In genomic region chr2:113328572-113328971, GRCh38 we compare ENCODE assay signal across 8 cellular contexts. TPM values are rescaled to one million over a fixed set of nuclear protein-coding genes. Genes with fewer than 3 reads are reported as not detected.
DNase-seq lines count a peak whose midpoint lies in the region; ATAC-seq, FAIRE-seq and TF ChIP-seq lines count a peak whose summit lies in the region.
"Not testable (repeated sequence)": the region's sequence is repeated elsewhere in the genome, so short reads cannot be mapped to it uniquely, and the experiment has no call there.

No MANE protein-coding gene starts in this region.

- H3K4ac ChIP-seq in IMR-90 (ENCODE audit: low read depth, low read length): not testable (repeated sequence)

- not testable (repeated sequence) for TF ChIP-seq EP300 in A549 (IDR thresholded peaks at IDR 0.05)

- H2BK20ac ChIP-seq in IMR-90 (ENCODE audit: low read depth, low read length): not testable (repeated sequence)

- BruUV-seq in IMR-90 (replicated peaks; lab: Mats Ljungman, UMichigan): not testable (repeated sequence)

- intact Hi-C loops in IMR-90 (cut with micrococcal nuclease): not testable (repeated sequence)

- not testable (repeated sequence) for H2BK5ac ChIP-seq in IMR-90 (ENCODE audit: low read depth, low read length, poor library complexity, severe bottlenecking)

- peak; percentile 3 to 11; a peak in 2 of 6 replicates for ATAC-seq in A549
- not testable (repeated sequence) for ATAC-seq in IMR-90 (ENCODE audit: low read depth)
- peak; percentile 24 to 53 for ATAC-seq in activated naive CD4-positive, alpha-beta T cell treated with anti-CD3 and anti-CD28 coated beads, Interleukin-2, amount 50 U/mL, for 72 hours

- H3K9me3 Mint-ChIP-seq in activated naive CD4-positive, alpha-beta T cell treated with anti-CD3 and anti-CD28 coated beads, Interleukin-2, amount 50 U/mL, for 72 hours: not testable (repeated sequence)

- not testable (repeated sequence) for H2AK9ac ChIP-seq in IMR-90 (replicated peaks; ENCODE audit: low read depth, low read length, poor library complexity)

- not testable (repeated sequence) for H2BK120ac ChIP-seq in IMR-90 (ENCODE audit: low read depth, low read length)

- H3K79me1 ChIP-seq in IMR-90 (ENCODE audit: low read depth in 1 of 2, low read length in 2 of 2): not testable (repeated sequence)

- peak overlapping the region; percentile 66 for H3K4me2 ChIP-seq in A549
- not testable (repeated sequence) for H3K4me2 ChIP-seq in IMR-90 (ENCODE audit: low read depth, low read length)

- TF ChIP-seq POLR2A in A549 (IDR thresholded peaks at IDR 0.05; ENCODE audit: low read length); IMR-90 (IDR thresholded peaks at IDR 0.05; ENCODE audit: low read depth, low read length): not testable (repeated sequence)

- not testable (repeated sequence) for H3K36me3 Mint-ChIP-seq in activated naive CD4-positive, alpha-beta T cell treated with anti-CD3 and anti-CD28 coated beads, Interleukin-2, amount 50 U/mL, for 72 hours

- H3K4me3 ChIP-seq in A549: peak overlapping the region; percentile 6; the same call in 1 of the 3 replicates
- H3K4me3 ChIP-seq in IMR-90 (ENCODE audit: insufficient read depth, low read depth, low read length); esophagus (ENCODE audit: low read depth in 1 of 2, low read length in 2 of 2): not testable (repeated sequence)

- H4K91ac ChIP-seq in IMR-90 (ENCODE audit: insufficient read depth, low read depth, low read length): not testable (repeated sequence)

- POLR2A ChIA-PET in A549 (lab: Yijun Ruan, JAX): interaction anchor here (0.6 to 0.9 kb wide), 2 partner anchors 45 to 53 kb away, joined by 3 to 6 read pairs; no protein-coding TSS in a partner anchor
- POLR2A ChIA-PET in IMR-90 (lab: Charles Lee; ENCODE audit: unreplicated experiment): not testable (repeated sequence)

- dilution Hi-C loops in IMR-90 (cut with HindIII; ENCODE audit: low sequenced_read_pairs, unreplicated experiment): not testable (repeated sequence)

- H3K9me3 ChIP-seq in A549; IMR-90 (ENCODE audit: control insufficient read depth, insufficient read depth, low read length); esophagus (ENCODE audit: control insufficient read depth in 2 of 2, insufficient read depth in 1 of 2, low read depth in 1 of 2, low read length in 1 of 2): not testable (repeated sequence)

- TF ChIP-seq RAD21 in A549 (conservative IDR thresholded peaks at IDR 0.05 in 1 of 2, IDR thresholded peaks at IDR 0.05 in 1 of 2); IMR-90 (IDR thresholded peaks at IDR 0.05; ENCODE audit: low read length): not testable (repeated sequence)

- WGBS in A549 (ENCODE audit: missing lambda C conversion rate): 8% methylated on average over 1 of the region's 1 CpG
- WGBS in IMR-90 (ENCODE audit: extremely low coverage in 2 of 2, insufficient read length in 1 of 2), 2 experiments: no CpG with 5 or more reads among the region's 1 CpG
- WGBS in esophagus, 2 donors: 77 to 83% methylated on average over 1 of the region's 1 CpG

- not testable (repeated sequence) for FAIRE-seq in A549 (lab: Jason Lieb, UNC); urothelium cell line (lab: Jason Lieb, UNC)

- not testable (repeated sequence) for H2AFZ ChIP-seq in IMR-90 (replicated peaks; ENCODE audit: low read length, poor library complexity)

- H3K56ac ChIP-seq in IMR-90 (ENCODE audit: extremely low read depth, insufficient read depth, low read length): not testable (repeated sequence)

- peaks cover 69% of the 10 kb centered on the region for H3K4me1 ChIP-seq in A549
- H3K4me1 ChIP-seq in IMR-90 (ENCODE audit: control insufficient read depth, insufficient read depth, low read length); esophagus (ENCODE audit: control insufficient read depth in 2 of 2, insufficient read depth in 2 of 2, low read length in 1 of 2): not testable (repeated sequence)

- not testable (repeated sequence) for H3K14ac ChIP-seq in IMR-90 (replicated peaks; ENCODE audit: low read depth, low read length)

- not testable (repeated sequence) for H3K27me3 ChIP-seq in IMR-90 (ENCODE audit: control insufficient read depth, insufficient read depth, low read length); esophagus (ENCODE audit: control insufficient read depth in 1 of 2, insufficient read depth in 2 of 2, low read length in 2 of 2)

- H2AK5ac ChIP-seq in IMR-90 (ENCODE audit: low read depth, low read length): not testable (repeated sequence)

- H3K27ac Mint-ChIP-seq in activated naive CD4-positive, alpha-beta T cell treated with anti-CD3 and anti-CD28 coated beads, Interleukin-2, amount 50 U/mL, for 72 hours: not testable (repeated sequence)

- CTCF ChIA-PET in A549 (lab: Yijun Ruan, JAX): interaction anchor here (1.1 to 2.6 kb wide), 5 partner anchors 42 to 170 kb away, joined by 3 to 10 read pairs (median 5); no protein-coding TSS in a partner anchor
- CTCF ChIA-PET in IMR-90 (lab: Yijun Ruan, JAX): not testable (repeated sequence)

- in situ Hi-C loops in IMR-90 (cut with MboI; ENCODE audit: low sequenced_read_pairs): not testable (repeated sequence)

- H3K23ac ChIP-seq in IMR-90 (ENCODE audit: low read depth, low read length): not testable (repeated sequence)

- not testable (repeated sequence) for TF ChIP-seq CTCF in A549 (IDR thresholded peaks at IDR 0.05); IMR-90 (conservative IDR thresholded peaks at IDR 0.05; ENCODE audit: low read depth, low read length)

- H3K9ac ChIP-seq in IMR-90 (ENCODE audit: low read depth, low read length): not testable (repeated sequence)

- H3K27ac ChIP-seq in A549: peak overlapping the region; percentile 89 to 92
- not testable (repeated sequence) for H3K27ac ChIP-seq in IMR-90 (ENCODE audit: insufficient read depth, low read length)
- peak overlapping the region; percentile 14 to 73 for H3K27ac ChIP-seq in esophagus (ENCODE audit: low read depth in 2 of 2, low read length in 1 of 2)

- not testable (repeated sequence) for H2BK15ac ChIP-seq in IMR-90 (ENCODE audit: low read depth, low read length)

- H3K18ac ChIP-seq in IMR-90 (ENCODE audit: low read depth, low read length): not testable (repeated sequence)

- not testable (repeated sequence) for H3K36me3 ChIP-seq in IMR-90 (ENCODE audit: control insufficient read depth, insufficient read depth, low read length); esophagus (ENCODE audit: control insufficient read depth in 2 of 2, insufficient read depth in 2 of 2, low read length in 1 of 2)

- not testable (repeated sequence) for H3K9me1 ChIP-seq in IMR-90 (ENCODE audit: insufficient read depth, low read length)

- not testable (repeated sequence) for H4K5ac ChIP-seq in IMR-90 (ENCODE audit: low read depth, low read length)

- not testable (repeated sequence) for H4K20me1 ChIP-seq in IMR-90 (ENCODE audit: insufficient read depth, low read length)

- DNase-seq in A549 (ENCODE audit: low read depth in 1 of 2, low spot score in 1 of 2) (peak in 1 of 2 experiments; percentile 65), ELR (ENCODE audit: low read depth) (peak; percentile 70), IMR-90 (peak; percentile 44), RPMI7951 (ENCODE audit: low read depth) (peak; percentile 35), kidney tubule cell (ENCODE audit: low spot score) (peak; percentile 60), urothelium cell line (ENCODE audit: low spot score) (peak; percentile 27)
- DNase-seq in activated naive CD4-positive, alpha-beta T cell treated with anti-CD3 and anti-CD28 coated beads, Interleukin-2, amount 50 U/mL, for 72 hours (ENCODE audit: low spot score in 2 of 2): not testable (repeated sequence)

- not testable (repeated sequence) for H4K8ac ChIP-seq in IMR-90 (ENCODE audit: low read depth in 2 of 2, low read length in 2 of 2)

TF ChIP-seq in A549, 52 proteins besides CTCF, POLR2A, EP300 and RAD21:
- not testable (repeated sequence) for TF ChIP-seq FOSL2 (IDR thresholded peaks at IDR 0.05)
- peak; percentile 74 for TF ChIP-seq FOSL2 (CRISPR knock-in tag; IDR thresholded peaks at IDR 0.05)

RNA-seq across cellular contexts. Expression of gene PAX8, which starts 49.9 kb away (rescaled TPM):
- polyA plus RNA-seq in A549 (2011; rRNA removed): 0.71 and 1.0 TPM in 2 replicates
- polyA plus RNA-seq in A549 (2012; cell fraction: cytosol; rRNA removed): 0.54 and 0.66 TPM in 2 replicates
- polyA plus RNA-seq in A549 (2012; cell fraction: nucleus; rRNA removed): 0.40 and 0.91 TPM in 2 replicates
- polyA plus RNA-seq in A549 (2017; fragmentation: RNase III; extraction: RNeasy Plus Mini Kit Qiagen cat#74134 plus additional on column Dnase treatment): 0.81 to 1.7 TPM (median 1.5 TPM) in 3 replicates
- 1.0 and 1.7 TPM in 2 replicates for polyA minus RNA-seq in A549 (2011; rRNA and poly(A)+ RNA removed)
- total RNA-seq in IMR-90 (2012; rRNA removed): 0.18 and 0.28 TPM in 2 replicates
- polyA plus RNA-seq in IMR-90 (2012; rRNA removed): 1.1 and 1.5 TPM in 2 replicates
- 0.37 and 0.92 TPM in 2 replicates for polyA plus RNA-seq in IMR-90 (2012; cell fraction: cytosol; rRNA removed)
- 1.8 and 3.0 TPM in 2 replicates for polyA plus RNA-seq in IMR-90 (2012; cell fraction: nucleus; rRNA removed; ENCODE audit: low replicate concordance)
- total RNA-seq in RPMI7951 (2014; rRNA removed; shearing (Covaris generic)): 5.4 and 12.6 TPM in 2 replicates
- total RNA-seq in activated naive CD4-positive, alpha-beta T cell treated with anti-CD3 and anti-CD28 coated beads, Interleukin-2, amount 50 U/mL, for 72 hours: 1 to 10 TPM in 1 of 2 donors, under 1 TPM in 1; 0.35 to 1.3 TPM
- 1 to 10 TPM in 1 of 2 donors, under 1 TPM in 1; 0.28 to 4.0 TPM for polyA plus RNA-seq in esophagus
